23 cellular contexts compared by ENCODE assay signal in genomic region chr4:74970577-74970976, GRCh38. TPM values are rescaled to one million over a fixed set of nuclear protein-coding genes. Genes with fewer than 3 reads are reported as not detected.
A peak's percentile ranks its signal among the peaks of the same experiment; 100 is the strongest.
DNase-seq lines count a peak whose midpoint lies in the region; ATAC-seq, FAIRE-seq and TF ChIP-seq lines count a peak whose summit lies in the region.
"Had no signal": no experiment of that assay in that cellular context is flagged by ENCODE, and none has a peak within 500 bp of the region (broad histone marks: within the 10 kb centered on the region; RNA-seq: fewer than 3 reads in every experiment).

No MANE protein-coding gene starts in this region.

- no peaks in the 10 kb centered on the region for H3K4me1 Mint-ChIP-seq in stimulated activated effector memory CD8-positive, alpha-beta T cell treated with anti-CD3 and anti-CD28 coated beads, Interleukin-12 subunit alpha, Interleukin-12 subunit beta, amount 100 ng/mL, for 72 hours
- H3K4me1 Mint-ChIP-seq in naive thymus-derived CD4-positive, alpha-beta T cell = no peaks in the 10 kb centered on the region
- no peaks in the 10 kb centered on the region for H3K4me1 Mint-ChIP-seq in WTC11
- H3K4me1 Mint-ChIP-seq: CD4-positive, CD25-positive, alpha-beta regulatory T cell had no signal

- no peak for TF ChIP-seq CTCF in cardiac muscle cell (IDR thresholded peaks at IDR 0.05; ENCODE audit: low read depth, low read length)
- no peak for TF ChIP-seq CTCF in WTC11 (IDR thresholded peaks at IDR 0.05)

- no peaks in the 10 kb centered on the region for H3K36me3 ChIP-seq in cardiac muscle cell
- no peaks in the 10 kb centered on the region for H3K36me3 ChIP-seq in naive thymus-derived CD4-positive, alpha-beta T cell (ENCODE audit: control insufficient read depth in 2 of 3, insufficient read depth in 3 of 3, low read length in 3 of 3)

- no peaks in the 10 kb centered on the region for H3K27me3 ChIP-seq in cardiac muscle cell
- no peaks in the 10 kb centered on the region for H3K27me3 ChIP-seq in naive thymus-derived CD4-positive, alpha-beta T cell (ENCODE audit: control insufficient read depth in 2 of 2, insufficient read depth in 2 of 2, low read length in 2 of 2)

- H3K9me3 Mint-ChIP-seq in stimulated activated effector memory CD8-positive, alpha-beta T cell treated with anti-CD3 and anti-CD28 coated beads, Interleukin-12 subunit alpha, Interleukin-12 subunit beta, amount 100 ng/mL, for 72 hours = peaks cover 9% of the 10 kb centered on the region
- H3K9me3 Mint-ChIP-seq in naive thymus-derived CD4-positive, alpha-beta T cell = peaks cover 0 to 19% (median 5%) of the 10 kb centered on the region in 11 donors
- peaks cover 6% of the 10 kb centered on the region; the same call in 1 of the 2 replicates for H3K9me3 Mint-ChIP-seq in WTC11

- no peak for FAIRE-seq in HTR-8/SVneo (lab: Jason Lieb, UNC)

- H3K27ac Mint-ChIP-seq in stimulated activated effector memory CD8-positive, alpha-beta T cell treated with anti-CD3 and anti-CD28 coated beads, Interleukin-12 subunit alpha, Interleukin-12 subunit beta, amount 100 ng/mL, for 72 hours = no peak overlapping the region
- H3K27ac Mint-ChIP-seq in naive thymus-derived CD4-positive, alpha-beta T cell = no peak overlapping the region
- no peak overlapping the region for H3K27ac Mint-ChIP-seq in WTC11
- H3K27ac Mint-ChIP-seq: B cell; CD4-positive, CD25-positive, alpha-beta regulatory T cell had no signal

- no peaks in the 10 kb centered on the region for H3K9me3 ChIP-seq in cardiac muscle cell (ENCODE audit: low read depth)
- H3K9me3 ChIP-seq in naive thymus-derived CD4-positive, alpha-beta T cell (ENCODE audit: control insufficient read depth in 2 of 3, low read length in 3 of 3) = no peaks in the 10 kb centered on the region
- H3K9me3 ChIP-seq: Caco-2 had no signal

- CTCF ChIA-PET in naive thymus-derived CD4-positive, alpha-beta T cell (lab: Charles Lee) = no interaction called here
- CTCF ChIA-PET in WTC11 (lab: Charles Lee) = interaction anchor here (0.6 to 1.3 kb wide), 9 partner anchors 9 to 318 kb away, joined by 3 to 6 read pairs (median 3); partner anchors contain the start of gene PARM1

- no peak overlapping the region for H3K4me3 Mint-ChIP-seq in stimulated activated effector memory CD8-positive, alpha-beta T cell treated with anti-CD3 and anti-CD28 coated beads, Interleukin-12 subunit alpha, Interleukin-12 subunit beta, amount 100 ng/mL, for 72 hours
- H3K4me3 Mint-ChIP-seq in naive thymus-derived CD4-positive, alpha-beta T cell = no peak overlapping the region
- no peak overlapping the region for H3K4me3 Mint-ChIP-seq in WTC11
- H3K4me3 Mint-ChIP-seq: B cell; CD4-positive, CD25-positive, alpha-beta regulatory T cell had no signal

- peak overlapping the region; percentile 95 for H3K27ac ChIP-seq in cardiac muscle cell
- H3K27ac ChIP-seq in naive thymus-derived CD4-positive, alpha-beta T cell (ENCODE audit: low read depth, low read length) = no peak overlapping the region
- H3K27ac ChIP-seq: GM23248 had no signal

- no peak overlapping the region for H3K4me3 ChIP-seq in cardiac muscle cell
- H3K4me3 ChIP-seq in naive thymus-derived CD4-positive, alpha-beta T cell (ENCODE audit: low read length) = no peak overlapping the region
- H3K4me3 ChIP-seq: GM23248, K562 had no signal

- intact Hi-C loops in naive thymus-derived CD4-positive, alpha-beta T cell (cut with micrococcal nuclease) = no loop called here

- peaks cover 0 to 13% (median 7%) of the 10 kb centered on the region in 5 donors for H3K27me3 Mint-ChIP-seq in naive thymus-derived CD4-positive, alpha-beta T cell
- H3K27me3 Mint-ChIP-seq in WTC11 (ENCODE audit: low read depth) = no peaks in the 10 kb centered on the region
- H3K27me3 Mint-ChIP-seq: B cell; CD4-positive, CD25-positive, alpha-beta regulatory T cell had no signal

- H3K36me3 Mint-ChIP-seq in stimulated activated effector memory CD8-positive, alpha-beta T cell treated with anti-CD3 and anti-CD28 coated beads, Interleukin-12 subunit alpha, Interleukin-12 subunit beta, amount 100 ng/mL, for 72 hours = no peaks in the 10 kb centered on the region
- peaks cover 0 to 8% (median 0%) of the 10 kb centered on the region in 5 donors for H3K36me3 Mint-ChIP-seq in naive thymus-derived CD4-positive, alpha-beta T cell
- no peaks in the 10 kb centered on the region for H3K36me3 Mint-ChIP-seq in WTC11
- H3K36me3 Mint-ChIP-seq: CD4-positive, CD25-positive, alpha-beta regulatory T cell had no signal

- H3K4me1 ChIP-seq in cardiac muscle cell (ENCODE audit: low read depth) = peaks cover 44% of the 10 kb centered on the region
- H3K4me1 ChIP-seq in naive thymus-derived CD4-positive, alpha-beta T cell (ENCODE audit: control insufficient read depth in 2 of 2, insufficient read depth in 2 of 2, low read length in 2 of 2) = no peaks in the 10 kb centered on the region

- DNase-seq in SK-N-DZ (ENCODE audit: low spot score) (peak; percentile 73), cardiac muscle cell (ENCODE audit: low read depth in 1 of 2, low spot score in 1 of 2) (no peak), left kidney (ENCODE audit: low read depth, low spot score) (peak; percentile 10), WTC11 (ENCODE audit: low spot score) (no peak), HTR-8/SVneo (ENCODE audit: insufficient read length, low spot score) (no peak)
- DNase-seq in stimulated activated effector memory CD8-positive, alpha-beta T cell treated with anti-CD3 and anti-CD28 coated beads, Interleukin-12 subunit alpha, Interleukin-12 subunit beta, amount 100 ng/mL, for 72 hours (ENCODE audit: low spot score in 2 of 2) = no peak
- DNase-seq in naive thymus-derived CD4-positive, alpha-beta T cell = no peak
- DNase-seq: CD4-positive, CD25-positive, alpha-beta regulatory T cell; GDM1; GM23248; HCEC 1CT; NCI-H1092 treated with DMSO at 0.1 percent for 48 hours; NCI-H146; NCI-H2081 treated with DMSO at 0.1 percent for 48 hours; NCI-H2227 treated with DMSO at 0.1 percent for 48 hours; NCI-H510A treated with DMSO at 0.1 percent for 48 hours; NCI-H774; SHP77 treated with DMSO at 0.1 percent for 48 hours had no signal

- POLR2A ChIA-PET in naive thymus-derived CD4-positive, alpha-beta T cell (lab: Charles Lee) = no interaction called here
- POLR2A ChIA-PET in WTC11 (lab: Charles Lee) = interaction anchor here (0.6 kb wide), 1 partner anchor 187 kb away, joined by 4 read pairs; no protein-coding TSS in a partner anchor

- ATAC-seq in stimulated activated effector memory CD8-positive, alpha-beta T cell treated with anti-CD3 and anti-CD28 coated beads, Interleukin-12 subunit alpha, Interleukin-12 subunit beta, amount 100 ng/mL, for 72 hours = peak; percentile 6
- ATAC-seq in naive thymus-derived CD4-positive, alpha-beta T cell = no peak
- ATAC-seq in WTC11 (no peak), HG03571 (IDR thresholded peaks at IDR 0.05; ENCODE audit: unreplicated experiment) (no peak)

TF ChIP-seq in WTC11, 78 proteins besides CTCF, POLR2A, EP300 and RAD21:
- no peak for TF ChIP-seq IRF2 (CRISPR knock-in tag; IDR thresholded peaks at IDR 0.05; ENCODE audit: borderline replicate concordance, low read depth)
- no peak for TF ChIP-seq ZSCAN18 (CRISPR knock-in tag; IDR thresholded peaks at IDR 0.05)
- TF ChIP-seq E2F5 (CRISPR knock-in tag; IDR thresholded peaks at IDR 0.05) = no peak
- TF ChIP-seq GTF2I (CRISPR knock-in tag; conservative IDR thresholded peaks at IDR 0.05) = no peak
- no peak for TF ChIP-seq ZNF263 (CRISPR knock-in tag; IDR thresholded peaks at IDR 0.05; ENCODE audit: low read depth)
- TF ChIP-seq, protein P1, sequence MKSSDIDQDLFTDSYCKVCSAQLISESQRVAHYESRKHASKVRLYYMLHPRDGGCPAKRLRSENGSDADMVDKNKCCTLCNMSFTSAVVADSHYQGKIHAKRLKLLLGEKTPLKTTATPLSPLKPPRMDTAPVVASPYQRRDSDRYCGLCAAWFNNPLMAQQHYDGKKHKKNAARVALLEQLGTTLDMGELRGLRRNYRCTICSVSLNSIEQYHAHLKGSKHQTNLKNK (CRISPR knock-in tag; IDR thresholded peaks at IDR 0.05) = no peak
- TF ChIP-seq, protein P2, sequence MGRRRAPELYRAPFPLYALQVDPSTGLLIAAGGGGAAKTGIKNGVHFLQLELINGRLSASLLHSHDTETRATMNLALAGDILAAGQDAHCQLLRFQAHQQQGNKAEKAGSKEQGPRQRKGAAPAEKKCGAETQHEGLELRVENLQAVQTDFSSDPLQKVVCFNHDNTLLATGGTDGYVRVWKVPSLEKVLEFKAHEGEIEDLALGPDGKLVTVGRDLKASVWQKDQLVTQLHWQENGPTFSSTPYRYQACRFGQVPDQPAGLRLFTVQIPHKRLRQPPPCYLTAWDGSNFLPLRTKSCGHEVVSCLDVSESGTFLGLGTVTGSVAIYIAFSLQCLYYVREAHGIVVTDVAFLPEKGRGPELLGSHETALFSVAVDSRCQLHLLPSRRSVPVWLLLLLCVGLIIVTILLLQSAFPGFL (CRISPR knock-in tag; IDR thresholded peaks at IDR 0.05; ENCODE audit: borderline replicate concordance) = no peak

RNA-seq across cellular contexts. Expression of gene PARM1, which starts 37.7 kb away (rescaled TPM):
- 4.0 and 4.3 TPM in 2 replicates for polyA plus RNA-seq in SK-N-DZ (2014; cell fraction: cytosol; rRNA removed)
- 1.9 and 2.5 TPM in 2 replicates for polyA plus RNA-seq in SK-N-DZ (2014; cell fraction: nucleus; rRNA removed)
- total RNA-seq in cardiac muscle cell (8.0 and 11.3 TPM in 2 replicates), WTC11 (2021) (3.5 to 6.3 TPM (median 4.1 TPM) in 3 replicates)
- 8.1 and 10.9 TPM in 2 replicates for polyA plus RNA-seq in cardiac muscle cell
- total RNA-seq in naive thymus-derived CD4-positive, alpha-beta T cell = under 1 TPM in 2 of 5 experiments, not detected in 3; 0.48 to 0.91 TPM
- polyA plus RNA-seq in naive thymus-derived CD4-positive, alpha-beta T cell = under 1 TPM; 0.03 to 0.04 TPM
- total RNA-seq: A172, GM23248 had no signal
- polyA plus RNA-seq: K562 had no signal

Comparison
In these comparisons a context has a peak if more than half of its experiments do, and no peak if none do; other contexts are left out.
1. DNase-seq: peak in SK-N-DZ (single experiment) and left kidney (single experiment); none in cardiac muscle cell (0 of 2), stimulated activated effector memory CD8-positive, alpha-beta T cell treated with anti-CD3 and anti-CD28 coated beads, Interleukin-12 subunit alpha, Interleukin-12 subunit beta, amount 100 ng/mL, for 72 hours (0 of 2), naive thymus-derived CD4-positive, alpha-beta T cell (0 of 9), WTC11 (single experiment) and HTR-8/SVneo (single experiment).